In genomic region chr1:93847811-93848288, GRCh38 we compare ENCODE assay signal across 8 cellular contexts. TPM values are rescaled to one million over a fixed set of nuclear protein-coding genes. Genes with fewer than 3 reads are reported as not detected.
A peak's percentile ranks its signal among the peaks of the same experiment; 100 is the strongest.
DNase-seq lines count a peak whose midpoint lies in the region; ATAC-seq and TF ChIP-seq lines count a peak whose summit lies in the region.

No MANE protein-coding gene starts in this region.

- no peaks in the 10 kb centered on the region for H3K4me1 ChIP-seq in foreskin keratinocyte
- H3K4me1 ChIP-seq in neuronal stem cell (ENCODE audit: control insufficient read depth in 2 of 2, insufficient read depth in 1 of 2, low read depth in 1 of 2, low read length in 2 of 2), result peaks cover 0 to 4% of the 10 kb centered on the region in 2 donors

- H3K79me1 ChIP-seq in neuronal stem cell (ENCODE audit: low read depth, low read length), result no peaks in the 10 kb centered on the region

- ATAC-seq in GM21526 (IDR thresholded peaks at IDR 0.05; ENCODE audit: low FRiP score, unreplicated experiment), result peak; percentile 19
- ATAC-seq in foreskin keratinocyte, result peak; percentile 28

- H3K27me3 ChIP-seq in foreskin keratinocyte (no peaks in the 10 kb centered on the region), neuronal stem cell (ENCODE audit: control insufficient read depth in 3 of 3, insufficient read depth in 3 of 3, low read depth in 1 of 3, low read length in 3 of 3) (no peaks in the 10 kb centered on the region)

- H2BK12ac ChIP-seq in neuronal stem cell (ENCODE audit: low read length), result no peak overlapping the region

- peaks cover 1 to 16% of the 10 kb centered on the region in 2 donors for H3K9me3 ChIP-seq in neuronal stem cell (replicated peaks in 1 of 2; ENCODE audit: control insufficient read depth in 2 of 2, insufficient read depth in 1 of 2, low read depth in 1 of 2, low read length in 2 of 2)

- DNase-seq in DMS 273 treated with DMSO at 0.1 percent for 48 hours (lab: John Stamatoyannopoulos, UW) (peak; percentile 66), HuH-7 (ENCODE audit: low spot score) (peak; percentile 56), RPMI7951 (ENCODE audit: low read depth) (peak; percentile 84), activated gamma-delta T cell (lab: John Stamatoyannopoulos, UW) (peak; percentile 47), foreskin keratinocyte (no peak), neuronal stem cell (ENCODE audit: low spot score) (peak; percentile 59), substantia nigra (lab: John Stamatoyannopoulos, UW) (peak in 45 of 49 donors; percentile 4 to 86 (median 51))

- peak overlapping the region; percentile 82 for H2BK15ac ChIP-seq in neuronal stem cell (ENCODE audit: low read length)

- H3K23ac ChIP-seq in neuronal stem cell (ENCODE audit: low read depth, low read length, poor library complexity), result peak overlapping the region; percentile 11

- H3K4me2 ChIP-seq in neuronal stem cell (ENCODE audit: insufficient read depth, low read length, poor library complexity, severe bottlenecking), result peak overlapping the region; percentile 77

- H3K27ac ChIP-seq in foreskin keratinocyte (peak overlapping the region; percentile 52), neuronal stem cell (replicated peaks; ENCODE audit: low read length) (peak overlapping the region; percentile 77), substantia nigra (ENCODE audit: low read depth, low read length, poor library complexity, severe bottlenecking) (peak overlapping the region; percentile 88)

- WGBS in neuronal stem cell (ENCODE audit: extremely low coverage in 2 of 2, insufficient read length in 2 of 2, insufficient replicate concordance in 1 of 2), 2 donors, result no CpG with 5 or more reads among the region's 36 CpGs

- TF ChIP-seq CTCF in foreskin keratinocyte (conservative IDR thresholded peaks at IDR 0.05), result no peak

- H3K18ac ChIP-seq in neuronal stem cell (ENCODE audit: low read length), result peak overlapping the region; percentile 98

- H2BK120ac ChIP-seq in neuronal stem cell (ENCODE audit: low read depth, low read length), result no peak overlapping the region

- H2BK5ac ChIP-seq in neuronal stem cell (ENCODE audit: low read length), result peak overlapping the region; percentile 56

- peak overlapping the region; percentile 97 for H2AFZ ChIP-seq in neuronal stem cell (ENCODE audit: low read length)

- no peak overlapping the region for H4K8ac ChIP-seq in neuronal stem cell (ENCODE audit: low read depth, low read length)

- H3K36me3 ChIP-seq in neuronal stem cell (replicated peaks in 1 of 2; ENCODE audit: control insufficient read depth in 2 of 2, insufficient read depth in 2 of 2, low read length in 2 of 2), result peaks cover 0 to 3% of the 10 kb centered on the region in 2 donors

- H3K14ac ChIP-seq in neuronal stem cell (ENCODE audit: low read length), result peak overlapping the region; percentile 83

- peak overlapping the region; percentile 71 for H3K9ac ChIP-seq in neuronal stem cell (ENCODE audit: low read depth, low read length, poor library complexity)

- H4K91ac ChIP-seq in neuronal stem cell (ENCODE audit: low read depth, low read length, poor library complexity), result no peak overlapping the region

- no peak overlapping the region for H2AK5ac ChIP-seq in neuronal stem cell (ENCODE audit: low read depth, low read length)

- peak overlapping the region; percentile 81 to 98 for H3K4me3 ChIP-seq in neuronal stem cell (ENCODE audit: low read length in 2 of 2)

- H3K4ac ChIP-seq in neuronal stem cell (ENCODE audit: low read length), result no peak overlapping the region

RNA-seq across cellular contexts. Expression of gene DNTTIP2, which starts 31.2 kb away (rescaled TPM):
- total RNA-seq in RPMI7951 (2014; rRNA removed; shearing (Covaris generic)), result 29.4 and 53.9 TPM in 2 replicates
- 67.4 and 74.0 TPM in 2 replicates for total RNA-seq in foreskin keratinocyte
- polyA plus RNA-seq in foreskin keratinocyte, result 64.9 and 70.3 TPM in 2 replicates
- polyA plus RNA-seq in neuronal stem cell (2013, experiment 1 of 2), result 62.9 TPM
- polyA plus RNA-seq in neuronal stem cell (2013, experiment 2 of 2), result 64.4 TPM

Comparison
In these comparisons a context has a peak if more than half of its experiments do, and no peak if none do; other contexts are left out.
1. DNase-seq: peak in DMS 273 treated with DMSO at 0.1 percent for 48 hours (single experiment), HuH-7 (single experiment), RPMI7951 (single experiment), activated gamma-delta T cell (single experiment), neuronal stem cell (single experiment) and substantia nigra (45 of 49); none in foreskin keratinocyte (0 of 2).
2. Peak in every context shown above with its lines, with median percentiles within 50 percentile points of each other: H3K27ac ChIP-seq.